8 cellular contexts compared by ENCODE assay signal in the genomic region with DNA sequence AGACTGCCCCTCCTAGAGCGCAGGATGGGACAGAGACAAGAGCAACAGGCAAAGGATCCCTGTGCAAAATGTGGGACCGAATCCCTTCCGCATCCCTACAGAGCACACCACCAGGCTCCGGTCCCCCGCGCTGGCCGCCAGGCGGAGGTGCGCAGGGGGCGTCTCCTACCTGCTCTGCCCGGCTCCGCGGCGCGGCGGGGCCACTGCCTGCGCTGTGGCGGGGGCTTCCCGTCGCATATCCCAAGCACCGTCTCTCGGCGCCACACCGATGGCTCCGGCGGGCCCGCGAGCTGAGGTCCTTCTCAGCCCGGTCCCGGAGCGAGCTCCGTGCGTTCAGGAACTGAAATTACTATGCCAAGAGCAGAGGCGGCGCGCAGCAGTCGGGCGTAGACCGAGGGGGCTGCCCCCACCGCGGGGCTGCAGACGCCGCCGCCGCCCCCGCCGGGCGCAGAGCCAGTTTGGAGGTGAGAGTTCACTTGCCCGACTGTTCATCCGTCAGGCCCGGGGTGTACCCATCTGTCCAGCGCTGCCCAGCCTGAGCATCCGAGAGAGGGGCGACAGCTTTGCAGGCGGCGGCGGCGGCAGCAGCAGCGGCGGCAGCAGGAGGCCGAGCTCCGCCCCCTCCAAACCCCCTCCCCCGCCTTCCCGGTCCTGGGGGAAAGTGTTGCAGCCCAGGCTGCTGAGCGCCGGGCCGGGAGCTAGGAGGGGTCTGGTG. TPM values are rescaled to one million over a fixed set of nuclear protein-coding genes. Genes with fewer than 3 reads are reported as not detected.
A peak's percentile ranks its signal among the peaks of the same experiment; 100 is the strongest.
DNase-seq lines count a peak whose midpoint lies in the region; ATAC-seq and TF ChIP-seq lines count a peak whose summit lies in the region.

Gene GPRIN3, minus strand, starts transcription at position 355 of the 715 bp plus-strand sequence. CDS start 57,690 bp downstream, outside the sequence.

- no peaks in the 10 kb centered on the region for H3K9me3 Mint-ChIP-seq in endothelial cell (ENCODE audit: unreplicated experiment)
- no peaks in the 10 kb centered on the region for H3K9me3 Mint-ChIP-seq in stimulated activated memory B cell treated with anti-CD40 and anti-IgM and Interleukin-4, amounts not matched to agents 10 μg/mL and 1 μg/mL and 100 μg/mL, for 72 hours

- H3K9me3 ChIP-seq in mucosa of rectum (ENCODE audit: control insufficient read depth in 2 of 2, low read length in 2 of 2), result no peaks in the 10 kb centered on the region

- TF ChIP-seq CTCF in GM10266 (IDR thresholded peaks at IDR 0.05; ENCODE audit: control insufficient read depth, insufficient read depth, low read depth, missing control alignments) (no peak), endothelial cell (IDR thresholded peaks at IDR 0.05; ENCODE audit: unreplicated experiment) (no peak)

- DNase-seq in GM10266 (ENCODE audit: extremely low spot score) (peak; percentile 13), NCI-H446 treated with DMSO at 0.1 percent for 48 hours (lab: John Stamatoyannopoulos, UW) (peak; percentile 23), activated T-cell treated with anti-CD3 and anti-CD28 coated beads for 1 hour (ENCODE audit: low read depth) (peak; percentile 49), endothelial cell (ENCODE audit: low spot score) (peak; percentile 57), OCI-M2 (lab: John Stamatoyannopoulos, UW; ENCODE audit: unreplicated experiment) (no peak)

- H3K27ac ChIP-seq in mucosa of rectum (ENCODE audit: low read depth in 2 of 2, low read length in 2 of 2), result peak within 1 kb of the TSS; percentile 80 to 86

- no peak within 1 kb of the TSS for H3K27ac Mint-ChIP-seq in endothelial cell (ENCODE audit: unreplicated experiment)
- H3K27ac Mint-ChIP-seq in stimulated activated memory B cell treated with anti-CD40 and anti-IgM and Interleukin-4, amounts not matched to agents 10 μg/mL and 1 μg/mL and 100 μg/mL, for 72 hours, result peak within 1 kb of the TSS; percentile 62

- H3K4me1 Mint-ChIP-seq in endothelial cell (ENCODE audit: unreplicated experiment), result peaks cover 15% of the 10 kb centered on the region
- peaks cover 31% of the 10 kb centered on the region for H3K4me1 Mint-ChIP-seq in stimulated activated memory B cell treated with anti-CD40 and anti-IgM and Interleukin-4, amounts not matched to agents 10 μg/mL and 1 μg/mL and 100 μg/mL, for 72 hours

- peaks cover 11% of the 10 kb centered on the region for H3K27me3 Mint-ChIP-seq in endothelial cell (ENCODE audit: unreplicated experiment)
- peaks cover 10% of the 10 kb centered on the region for H3K27me3 Mint-ChIP-seq in stimulated activated memory B cell treated with anti-CD40 and anti-IgM and Interleukin-4, amounts not matched to agents 10 μg/mL and 1 μg/mL and 100 μg/mL, for 72 hours

- peak; percentile 84 for ATAC-seq in HG02642 (IDR thresholded peaks at IDR 0.05; ENCODE audit: poor library complexity, unreplicated experiment)
- ATAC-seq in stimulated activated memory B cell treated with anti-CD40 and anti-IgM and Interleukin-4, amounts not matched to agents 10 μg/mL and 1 μg/mL and 100 μg/mL, for 72 hours, result peak; percentile 93

- H3K36me3 ChIP-seq in mucosa of rectum (ENCODE audit: control insufficient read depth in 2 of 2, insufficient read depth in 2 of 2, low read length in 2 of 2), result no peaks in the 10 kb centered on the region

- H3K9ac ChIP-seq in mucosa of rectum (ENCODE audit: low read depth in 1 of 2, low read length in 2 of 2), result peak within 1 kb of the TSS; percentile 83 to 91

- no peaks in the 10 kb centered on the region for H3K27me3 ChIP-seq in mucosa of rectum (ENCODE audit: control insufficient read depth in 2 of 2, insufficient read depth in 2 of 2, low read length in 2 of 2)

- peaks cover 12 to 21% of the 10 kb centered on the region in 2 donors for H3K4me1 ChIP-seq in mucosa of rectum (ENCODE audit: control insufficient read depth in 2 of 2, insufficient read depth in 2 of 2, low read length in 2 of 2)

- peak within 1 kb of the TSS; percentile 95 for H3K4me3 Mint-ChIP-seq in endothelial cell (ENCODE audit: unreplicated experiment)
- H3K4me3 Mint-ChIP-seq in stimulated activated memory B cell treated with anti-CD40 and anti-IgM and Interleukin-4, amounts not matched to agents 10 μg/mL and 1 μg/mL and 100 μg/mL, for 72 hours, result peak within 1 kb of the TSS; percentile 86

- peaks cover 5% of the 10 kb centered on the region for H3K36me3 Mint-ChIP-seq in endothelial cell (ENCODE audit: low read depth, unreplicated experiment)
- no peaks in the 10 kb centered on the region for H3K36me3 Mint-ChIP-seq in stimulated activated memory B cell treated with anti-CD40 and anti-IgM and Interleukin-4, amounts not matched to agents 10 μg/mL and 1 μg/mL and 100 μg/mL, for 72 hours

- peak within 1 kb of the TSS; percentile 91 to 94 for H3K4me3 ChIP-seq in mucosa of rectum (ENCODE audit: low read length in 2 of 2)

RNA-seq across cellular contexts. Expression of gene GPRIN3, which starts in this region (rescaled TPM):
- 8.9 TPM for total RNA-seq in endothelial cell (ENCODE audit: unreplicated experiment)
